In genomic region chr12:92215358-92215757, GRCh38 we compare ENCODE assay signal across 28 cellular contexts.
"Had no signal": no experiment of that assay in that cellular context is flagged by ENCODE, and none has a peak within 500 bp of the region (broad histone marks: within the 10 kb centered on the region; RNA-seq: fewer than 3 reads in every experiment).

No MANE protein-coding gene starts in this region.

- H3K27ac Mint-ChIP-seq: dendritic cell treated with granulocyte-macrophage colony-stimulating factor and Interleukin-4, amounts not matched to agents 40 ng/mL and 50 ng/mL, for 4 days; effector memory CD8-positive, alpha-beta T cell; endodermal cell; mesothelial cell of epicardium had no signal

- DNase-seq: colonic mucosa; cortex of kidney; effector CD8-positive, alpha-beta T cell; effector memory CD8-positive, alpha-beta T cell; endodermal cell; erythroblast; esophagus squamous epithelium; foreskin fibroblast; foreskin melanocyte; gastrocnemius medialis; glutamatergic neuron; head of caudate nucleus; heart right ventricle; hippocampal formation; left cardiac atrium; left lung; left ventricle myocardium superior; lower lobe of right lung; mesenchymal stem cell; mucosa of descending colon; naive B cell had no signal

- FAIRE-seq: endometrium, islet of Langerhans, keratinocyte had no signal

- H3K4me3 ChIP-seq: colonic mucosa, esophagus squamous epithelium, gastrocnemius medialis, heart right ventricle, left lung, lower lobe of right lung, mucosa of descending colon had no signal

- H3K9me3 Mint-ChIP-seq: dendritic cell treated with granulocyte-macrophage colony-stimulating factor and Interleukin-4, amounts not matched to agents 40 ng/mL and 50 ng/mL, for 4 days; endodermal cell had no signal

- H3K4me1 ChIP-seq: colonic mucosa, gastrocnemius medialis, lower lobe of right lung had no signal

- H3K36me3 Mint-ChIP-seq: mesothelial cell of epicardium had no signal

- H3K27ac ChIP-seq: colonic mucosa, epithelial cell of prostate, esophagus squamous epithelium, gastrocnemius medialis, heart right ventricle, left lung, lower lobe of right lung had no signal

- H3K4me1 Mint-ChIP-seq: mesothelial cell of epicardium had no signal

- H3K27me3 Mint-ChIP-seq: dendritic cell treated with granulocyte-macrophage colony-stimulating factor and Interleukin-4, amounts not matched to agents 40 ng/mL and 50 ng/mL, for 4 days; effector memory CD8-positive, alpha-beta T cell; naive B cell had no signal

- H3K27me3 ChIP-seq: colonic mucosa, esophagus squamous epithelium, gastrocnemius medialis, heart right ventricle, left lung had no signal

- ATAC-seq: effector memory CD8-positive, alpha-beta T cell; esophagus mucosa; gastrocnemius medialis; left cardiac atrium; left lung; left ventricle myocardium superior; lower lobe of right lung; mucosa of descending colon had no signal

- H3K36me3 ChIP-seq: colonic mucosa, esophagus squamous epithelium, gastrocnemius medialis, heart right ventricle, left lung, lower lobe of right lung had no signal

- H3K4me3 Mint-ChIP-seq: dendritic cell treated with granulocyte-macrophage colony-stimulating factor and Interleukin-4, amounts not matched to agents 40 ng/mL and 50 ng/mL, for 4 days; effector memory CD8-positive, alpha-beta T cell; endodermal cell; mesothelial cell of epicardium; naive B cell had no signal

- H3K9me3 ChIP-seq: colonic mucosa, esophagus squamous epithelium, gastrocnemius medialis, left lung, lower lobe of right lung, mucosa of descending colon had no signal
